Comparison of ENCODE assay signal across 14 cellular contexts in genomic region chr2:200185575-200186103, GRCh38.
DNase-seq lines count a peak whose midpoint lies in the region; ATAC-seq, FAIRE-seq and TF ChIP-seq lines count a peak whose summit lies in the region.
"Had no signal": no experiment of that assay in that cellular context is flagged by ENCODE, and none has a peak within 500 bp of the region (broad histone marks: within the 10 kb centered on the region; RNA-seq: fewer than 3 reads in every experiment).

No MANE protein-coding gene starts in this region.

- CTCF ChIA-PET in H1 (lab: Charles Lee; ENCODE audit: partially characterized antibody): interaction anchor here (1.2 kb wide), 1 partner anchor 15 kb away, joined by 3 read pairs; no protein-coding TSS in a partner anchor

- no peak overlapping the region for H2BK5ac ChIP-seq in H1 (ENCODE audit: low read depth, low read length)

- H2BK20ac ChIP-seq in H1 (ENCODE audit: low read length): peak overlapping the region; percentile 74

- no peak overlapping the region for H4K8ac ChIP-seq in H1 (ENCODE audit: extremely low read depth, insufficient read depth, low read length)

- no peaks in the 10 kb centered on the region for H3K36me3 Mint-ChIP-seq in activated T-helper 2 cell treated with anti-CD3 and anti-CD28 coated beads, Interferon-gamma antibody, Interleukin-2, Interleukin-4, amounts not matched to agents 10 μg/mL and 5 μg/mL and 100 μg/mL, durations not matched to agents 14 hours and 24 hours and 36 hours (ENCODE audit: low read depth)
- H3K36me3 Mint-ChIP-seq: CD8-positive, alpha-beta memory T cell had no signal

- peak overlapping the region; percentile 75; the same call in 1 of the 2 replicates for H2AK5ac ChIP-seq in H1 (ENCODE audit: low read depth, low read length)

- H4K20me1 ChIP-seq in H1 (replicated peaks in 1 of 2; ENCODE audit: control insufficient read depth in 1 of 2, insufficient read depth in 2 of 2, low read length in 2 of 2): no peaks in the 10 kb centered on the region
- no peaks in the 10 kb centered on the region for H4K20me1 ChIP-seq in neural cell (ENCODE audit: insufficient read depth)

- no peaks in the 10 kb centered on the region for H3K23me2 ChIP-seq in H1 (ENCODE audit: low read depth, low read length)

- H3K23ac ChIP-seq in H1 (ENCODE audit: insufficient read length): no peak overlapping the region

- no peaks in the 10 kb centered on the region for H3F3A ChIP-seq in neural cell (ENCODE audit: insufficient read depth, low read length, poor library complexity, severe bottlenecking)

- H3K9me2 ChIP-seq in neural cell (ENCODE audit: insufficient read depth, low read length): no peaks in the 10 kb centered on the region
- H3K9me2 ChIP-seq: SK-N-SH had no signal

- FAIRE-seq in H1 (lab: Jason Lieb, UNC): no peak
- FAIRE-seq: H54 had no signal

- no peak overlapping the region for H3K27ac Mint-ChIP-seq in activated T-helper 2 cell treated with anti-CD3 and anti-CD28 coated beads, Interferon-gamma antibody, Interleukin-2, Interleukin-4, amounts not matched to agents 10 μg/mL and 5 μg/mL and 100 μg/mL, durations not matched to agents 14 hours and 24 hours and 36 hours
- H3K27ac Mint-ChIP-seq: CD8-positive, alpha-beta memory T cell had no signal

- no peaks in the 10 kb centered on the region for H3K79me2 ChIP-seq in H1 (ENCODE audit: control insufficient read depth in 1 of 2, insufficient read depth in 2 of 2, low read length in 2 of 2)
- H3K79me2 ChIP-seq in neural cell (replicated peaks; ENCODE audit: insufficient read depth, low read length): no peaks in the 10 kb centered on the region

- no peak overlapping the region for H3K56ac ChIP-seq in H1 (replicated peaks; ENCODE audit: insufficient read length, low read depth, low read length)

- H3K4ac ChIP-seq in H1 (replicated peaks; ENCODE audit: insufficient read length, low read depth, low read length): no peak overlapping the region

- no peak overlapping the region for H3K4me3 Mint-ChIP-seq in activated T-helper 2 cell treated with anti-CD3 and anti-CD28 coated beads, Interferon-gamma antibody, Interleukin-2, Interleukin-4, amounts not matched to agents 10 μg/mL and 5 μg/mL and 100 μg/mL, durations not matched to agents 14 hours and 24 hours and 36 hours (ENCODE audit: low read depth)
- H3K4me3 Mint-ChIP-seq: CD8-positive, alpha-beta memory T cell had no signal

- H2BK12ac ChIP-seq in H1 (ENCODE audit: low read depth, low read length): 0 out of 2 replicates have a peak overlapping the region, but pooled peaks have one; percentile 35

- H3K4me3 ChIP-seq in H1 (ENCODE audit: extremely low read depth in 1 of 4, insufficient read depth in 2 of 4, low read depth in 3 of 4, low read length in 4 of 4) (no peak overlapping the region), neural cell (ENCODE audit: low read length) (peak overlapping the region; percentile 51)
- H3K4me3 ChIP-seq: Peyer's patch had no signal

- H3K79me1 ChIP-seq in H1 (ENCODE audit: low read depth, low read length): no peaks in the 10 kb centered on the region

- no peak overlapping the region for H3K27ac ChIP-seq in H1 (ENCODE audit: low read depth, low read length)
- peak overlapping the region; percentile 77 for H3K27ac ChIP-seq in neural cell (ENCODE audit: low read length)
- H3K27ac ChIP-seq: Peyer's patch had no signal

- H3K14ac ChIP-seq in H1 (ENCODE audit: insufficient read length): no peak overlapping the region

- POLR2A ChIA-PET in H1 (lab: Charles Lee; ENCODE audit: partially characterized antibody): interaction anchor here (1.5 kb wide), 1 partner anchor 16 kb away, joined by 3 read pairs; no protein-coding TSS in a partner anchor

- no peak overlapping the region for H3K9ac ChIP-seq in H1 (replicated peaks in 1 of 4; ENCODE audit: extremely low read depth in 1 of 4, low read depth in 3 of 4, low read length in 3 of 4)
- H3K9ac ChIP-seq in neural cell (ENCODE audit: low read length): peak overlapping the region; percentile 53
- H3K9ac ChIP-seq: SK-N-SH had no signal

- H3K4me2 ChIP-seq in H1 (ENCODE audit: insufficient read depth in 1 of 2, low read depth in 2 of 2, low read length in 2 of 2) (no peak overlapping the region), neural cell (ENCODE audit: low read length) (peak overlapping the region; percentile 44)
- H3K4me2 ChIP-seq: SK-N-SH had no signal

- no peaks in the 10 kb centered on the region for H3K4me1 Mint-ChIP-seq in activated T-helper 2 cell treated with anti-CD3 and anti-CD28 coated beads, Interferon-gamma antibody, Interleukin-2, Interleukin-4, amounts not matched to agents 10 μg/mL and 5 μg/mL and 100 μg/mL, durations not matched to agents 14 hours and 24 hours and 36 hours (ENCODE audit: low read depth)
- H3K4me1 Mint-ChIP-seq: CD8-positive, alpha-beta memory T cell had no signal

- H3K9me3 ChIP-seq in H1 (ENCODE audit: insufficient read depth in 2 of 2, low read depth in 1 of 2, low read length in 1 of 2): no peaks in the 10 kb centered on the region
- H3K9me3 ChIP-seq in neural cell (ENCODE audit: low read length): no peaks in the 10 kb centered on the region
- H3K9me3 ChIP-seq: Peyer's patch, SK-N-SH had no signal

- intact Hi-C loops in activated T-helper 2 cell treated with anti-CD3 and anti-CD28 coated beads, Interferon-gamma antibody, Interleukin-2, Interleukin-4, amounts not matched to agents 10 μg/mL and 5 μg/mL and 100 μg/mL, durations not matched to agents 14 hours and 24 hours and 36 hours (cut with micrococcal nuclease): no loop called here

- H4K91ac ChIP-seq in H1 (replicated peaks; ENCODE audit: insufficient read length, low read length): no peak overlapping the region

- H3K27me3 Mint-ChIP-seq in activated T-helper 2 cell treated with anti-CD3 and anti-CD28 coated beads, Interferon-gamma antibody, Interleukin-2, Interleukin-4, amounts not matched to agents 10 μg/mL and 5 μg/mL and 100 μg/mL, durations not matched to agents 14 hours and 24 hours and 36 hours (ENCODE audit: low read depth): peaks cover 25% of the 10 kb centered on the region

- H2AFZ ChIP-seq in H1 (ENCODE audit: low read length): no peak overlapping the region
- H2AFZ ChIP-seq in neural cell (ENCODE audit: low read depth, low read length): peak overlapping the region; percentile 30

- H2BK15ac ChIP-seq in H1 (ENCODE audit: low read length): peak overlapping the region; percentile 61

- H3K36me3 ChIP-seq in H1 (ENCODE audit: control insufficient read depth in 2 of 4, insufficient read depth in 4 of 4, low read length in 3 of 4) (no peaks in the 10 kb centered on the region), neural cell (ENCODE audit: insufficient read depth, low read length) (no peaks in the 10 kb centered on the region)
- H3K36me3 ChIP-seq: Peyer's patch had no signal

- no peaks in the 10 kb centered on the region for H3K9me3 Mint-ChIP-seq in activated T-helper 2 cell treated with anti-CD3 and anti-CD28 coated beads, Interferon-gamma antibody, Interleukin-2, Interleukin-4, amounts not matched to agents 10 μg/mL and 5 μg/mL and 100 μg/mL, durations not matched to agents 14 hours and 24 hours and 36 hours
- H3K9me3 Mint-ChIP-seq: CD8-positive, alpha-beta memory T cell had no signal

- ATAC-seq in GM21526 (IDR thresholded peaks at IDR 0.05; ENCODE audit: low FRiP score, unreplicated experiment): no peak

- H3K27me3 ChIP-seq in H1 (replicated peaks in 1 of 4; ENCODE audit: control insufficient read depth in 3 of 4, extremely low read depth in 1 of 4, insufficient read depth in 3 of 4, low read length in 3 of 4): no peaks in the 10 kb centered on the region; a peak in 1 of 7 replicates
- H3K27me3 ChIP-seq in neural cell (ENCODE audit: insufficient read depth, low read depth, low read length): no peaks in the 10 kb centered on the region
- H3K27me3 ChIP-seq: Peyer's patch had no signal

- TF ChIP-seq EP300 in H1 (IDR thresholded peaks at IDR 0.05; ENCODE audit: borderline replicate concordance in 1 of 2, low read depth in 2 of 2, low read length in 2 of 2) (no peak), neural cell (conservative IDR thresholded peaks at IDR 0.05; ENCODE audit: poor library complexity, severe bottlenecking) (peak; percentile 24)

- WGBS in H1 (ENCODE audit: extremely low coverage in 1 of 2, insufficient coverage in 1 of 2, insufficient read length in 1 of 2, insufficient replicate concordance in 2 of 2, low coverage in 1 of 2, low lambda C conversion rate in 2 of 2, missing lambda C conversion rate in 1 of 2), 2 experiments: 75% methylated on average over 5 of the region's 5 CpGs; no CpG with 5 or more reads in 1 of the 2 experiments

- TF ChIP-seq POLR2A in H1 (IDR thresholded peaks at IDR 0.05; ENCODE audit: control extremely low read depth in 1 of 2, low read depth in 2 of 2, low read length in 2 of 2): no peak

- no peak overlapping the region; the same call in 1 of the 2 replicates for H3K18ac ChIP-seq in H1 (ENCODE audit: extremely low read depth, low read length)

- H2BK120ac ChIP-seq in H1 (replicated peaks; ENCODE audit: low read depth, low read length): no peak overlapping the region

- TF ChIP-seq RAD21 in H1 (IDR thresholded peaks at IDR 0.05 in 1 of 2, conservative IDR thresholded peaks at IDR 0.05 in 1 of 2; ENCODE audit: low read depth in 2 of 2, low read length in 2 of 2) (no peak), neural cell (conservative IDR thresholded peaks at IDR 0.05) (no peak)

- H3K4me1 ChIP-seq in H1 (replicated peaks in 1 of 4; ENCODE audit: control insufficient read depth in 3 of 4, insufficient read depth in 4 of 4, low read length in 3 of 4): peaks cover 0 to 4% (median 0%) of the 10 kb centered on the region in 4 experiments; a peak in 1 of 7 replicates
- H3K4me1 ChIP-seq: Peyer's patch had no signal

- no peak overlapping the region for H4K5ac ChIP-seq in H1 (ENCODE audit: insufficient read length, low read depth, low read length)

- DNase-seq in NCI-H2171 treated with DMSO at 0.1 percent for 48 hours (lab: John Stamatoyannopoulos, UW) (peak; percentile 61), H1 (ENCODE audit: low read depth in 1 of 2, low spot score in 2 of 2) (no peak), LoVo (ENCODE audit: low spot score) (no peak), NCI-H446 (lab: John Stamatoyannopoulos, UW) (no peak)
- DNase-seq in activated T-helper 2 cell treated with anti-CD3 and anti-CD28 coated beads, Interferon-gamma antibody, Interleukin-2, Interleukin-4, amounts not matched to agents 10 μg/mL and 5 μg/mL and 100 μg/mL, durations not matched to agents 14 hours and 24 hours and 36 hours (ENCODE audit: low spot score): no peak
- DNase-seq: CD8-positive, alpha-beta memory T cell; NCI-H1417; NCI-H2081; Peyer's patch; Right ventricle myocardium superior; SK-N-SH had no signal

- TF ChIP-seq CTCF in H1 (IDR thresholded peaks at IDR 0.05; ENCODE audit: control extremely low read depth in 1 of 3, insufficient read depth in 1 of 3, low read depth in 1 of 3, low read length in 3 of 3) (no peak), neural cell (IDR thresholded peaks at IDR 0.05; ENCODE audit: poor library complexity, severe bottlenecking) (no peak)

TF ChIP-seq in H1, 55 proteins besides CTCF, POLR2A, EP300 and RAD21 (continues in another document):
- TF ChIP-seq TEAD4 (IDR thresholded peaks at IDR 0.05; ENCODE audit: low read depth, low read length): no peak
- no peak for TF ChIP-seq GTF2F1 (IDR thresholded peaks at IDR 0.05; ENCODE audit: borderline replicate concordance, low read depth, low read length)

TF ChIP-seq in neural cell, 6 proteins besides CTCF, POLR2A, EP300 and RAD21 (continues in another document):
- peak; percentile 56 for TF ChIP-seq MXI1 (conservative IDR thresholded peaks at IDR 0.05; ENCODE audit: poor library complexity, severe bottlenecking)
